ENCODE assay signal across 8 cellular contexts in the genomic region with DNA sequence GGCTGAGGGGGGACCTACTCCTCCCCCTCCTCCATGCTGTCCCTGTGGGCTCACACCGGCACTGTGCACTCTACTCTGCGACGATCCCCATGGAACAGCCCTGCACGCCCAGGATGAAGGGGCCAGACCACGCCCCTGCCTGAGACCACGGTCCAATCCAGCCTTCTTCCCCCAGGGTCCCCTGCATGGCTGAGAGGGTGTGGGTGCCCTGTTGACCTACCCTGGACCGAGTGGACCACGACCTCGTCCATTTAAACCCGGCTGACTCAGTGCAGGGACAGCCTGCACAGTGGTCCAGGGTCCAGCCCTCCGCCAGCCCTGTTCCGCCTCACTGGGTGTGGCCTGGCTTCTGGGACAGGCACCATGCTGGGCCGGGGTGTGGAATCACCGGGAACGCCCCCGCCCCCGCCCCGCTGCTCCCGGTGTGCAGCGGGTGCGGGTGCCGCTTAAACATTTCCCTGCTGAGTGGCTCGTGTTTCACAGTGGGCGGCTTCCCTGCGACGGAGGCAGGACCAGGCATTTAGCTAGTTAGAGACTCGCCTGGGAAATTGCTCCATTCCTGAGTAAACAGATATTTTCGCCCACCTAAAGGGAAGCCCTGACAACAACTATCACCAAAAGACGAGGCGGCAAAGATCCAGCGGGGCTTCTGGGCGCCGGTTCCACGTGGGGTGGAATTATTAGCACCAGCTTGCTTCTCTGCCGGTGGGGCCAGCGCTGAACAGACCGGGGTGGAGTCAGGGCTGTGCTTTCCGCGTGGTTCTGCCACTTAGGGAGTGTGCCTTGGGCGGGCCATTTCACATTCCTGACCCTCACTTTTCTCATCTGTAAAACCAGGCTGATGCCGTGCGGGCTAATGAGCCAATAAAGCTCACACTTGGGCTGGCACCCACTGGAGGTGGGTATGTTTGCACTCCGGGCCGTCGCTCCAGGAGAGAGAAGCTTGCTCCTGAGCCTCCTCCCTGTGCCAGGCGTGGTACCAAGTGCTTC. TPM values are rescaled to one million over a fixed set of nuclear protein-coding genes. Genes with fewer than 3 reads are reported as not detected.
DNase-seq lines count a peak whose midpoint lies in the region; ATAC-seq and TF ChIP-seq lines count a peak whose summit lies in the region.

No MANE protein-coding gene starts in this region.

- TF ChIP-seq CTCF in breast epithelium (IDR thresholded peaks at IDR 0.05) = no peak

- no peaks in the 10 kb centered on the region for H3K9me3 Mint-ChIP-seq in stimulated activated naive B cell treated with anti-CD40 and anti-IgM and Interleukin-4, amounts not matched to agents 10 μg/mL and 1 μg/mL and 100 μg/mL, for 72 hours

- no peaks in the 10 kb centered on the region for H3K9me3 ChIP-seq in breast epithelium

- H3K27me3 ChIP-seq in breast epithelium = peaks cover 9 to 48% of the 10 kb centered on the region in 2 donors

- no peak overlapping the region for H3K27ac ChIP-seq in breast epithelium

- peak; percentile 33 for DNase-seq in DMS153 (lab: John Stamatoyannopoulos, UW)
- DNase-seq in NCI-H1092 treated with DMSO at 0.1 percent for 48 hours (lab: John Stamatoyannopoulos, UW) = peak; percentile 59
- DNase-seq in breast epithelium (ENCODE audit: low spot score in 2 of 2) = no peak
- peak; percentile 84 for DNase-seq in myocyte (ENCODE audit: low read depth)
- DNase-seq in stimulated activated naive B cell treated with anti-CD40 and anti-IgM and Interleukin-4, amounts not matched to agents 10 μg/mL and 1 μg/mL and 100 μg/mL, for 72 hours = no peak
- DNase-seq in GM19238 (ENCODE audit: insufficient read length, low spot score) = no peak
- no peak for DNase-seq in cerebellar cortex (ENCODE audit: low spot score)

- ATAC-seq in stimulated activated naive B cell treated with anti-CD40 and anti-IgM and Interleukin-4, amounts not matched to agents 10 μg/mL and 1 μg/mL and 100 μg/mL, for 72 hours (replicated peaks) = no peak
- no peak for ATAC-seq in GM18519 (IDR thresholded peaks at IDR 0.05; ENCODE audit: low FRiP score, unreplicated experiment)

- peak overlapping the region; percentile 13 to 57 (median 28) for H3K4me3 ChIP-seq in breast epithelium

- no peak overlapping the region for H3K27ac Mint-ChIP-seq in stimulated activated naive B cell treated with anti-CD40 and anti-IgM and Interleukin-4, amounts not matched to agents 10 μg/mL and 1 μg/mL and 100 μg/mL, for 72 hours

- no peaks in the 10 kb centered on the region for H3K36me3 Mint-ChIP-seq in stimulated activated naive B cell treated with anti-CD40 and anti-IgM and Interleukin-4, amounts not matched to agents 10 μg/mL and 1 μg/mL and 100 μg/mL, for 72 hours

- no peak overlapping the region for H3K4me3 Mint-ChIP-seq in stimulated activated naive B cell treated with anti-CD40 and anti-IgM and Interleukin-4, amounts not matched to agents 10 μg/mL and 1 μg/mL and 100 μg/mL, for 72 hours

- intact Hi-C loops in breast epithelium (cut with DNase I; ENCODE audit: low total_unique reads) = no loop called here

- peaks cover 6 to 20% of the 10 kb centered on the region in 2 donors for H3K4me1 Mint-ChIP-seq in stimulated activated naive B cell treated with anti-CD40 and anti-IgM and Interleukin-4, amounts not matched to agents 10 μg/mL and 1 μg/mL and 100 μg/mL, for 72 hours

- no peak for TF ChIP-seq POLR2A in breast epithelium (IDR thresholded peaks at IDR 0.05)

- peaks cover 65 to 69% of the 10 kb centered on the region in 2 donors for H3K27me3 Mint-ChIP-seq in stimulated activated naive B cell treated with anti-CD40 and anti-IgM and Interleukin-4, amounts not matched to agents 10 μg/mL and 1 μg/mL and 100 μg/mL, for 72 hours

- H3K36me3 ChIP-seq in breast epithelium = no peaks in the 10 kb centered on the region

- H3K4me1 ChIP-seq in breast epithelium = peaks cover 0 to 2% of the 10 kb centered on the region in 2 donors

RNA-seq across cellular contexts. Expression of gene DBH, which starts 22.6 kb away (rescaled TPM):
- not detected for total RNA-seq in breast epithelium
- 0.16 and 1.5 TPM in 2 replicates for total RNA-seq in myocyte
- polyA plus RNA-seq in myocyte (2012) = 2.0 TPM

RNA-seq across cellular contexts. Expression of gene FAM163B, which starts 49.5 kb away (rescaled TPM):
- total RNA-seq in breast epithelium (not detected), myocyte (not detected in 2 replicates)
- not detected for polyA plus RNA-seq in myocyte (2012)

Comparison
In these comparisons a context has a peak if more than half of its experiments do, and no peak if none do; other contexts are left out.
1. DNase-seq: peak in DMS153 (single experiment), NCI-H1092 treated with DMSO at 0.1 percent for 48 hours (single experiment) and myocyte (single experiment); none in breast epithelium (0 of 2), stimulated activated naive B cell treated with anti-CD40 and anti-IgM and Interleukin-4, amounts not matched to agents 10 μg/mL and 1 μg/mL and 100 μg/mL, for 72 hours (single experiment), GM19238 (single experiment) and cerebellar cortex (single experiment).